In genomic region chr5:103218164-103218563, GRCh38 we compare ENCODE assay signal across 16 cellular contexts. TPM values are rescaled to one million over a fixed set of nuclear protein-coding genes. Genes with fewer than 3 reads are reported as not detected.
DNase-seq lines count a peak whose midpoint lies in the region; ATAC-seq and TF ChIP-seq lines count a peak whose summit lies in the region.
"Had no signal": no experiment of that assay in that cellular context is flagged by ENCODE, and none has a peak within 500 bp of the region (broad histone marks: within the 10 kb centered on the region; RNA-seq: fewer than 3 reads in every experiment).

No MANE protein-coding gene starts in this region.

- H3K9me3 Mint-ChIP-seq in HFFc6: no peaks in the 10 kb centered on the region
- H3K9me3 Mint-ChIP-seq: stimulated activated naive CD8-positive, alpha-beta T cell treated with anti-CD3 and anti-CD28 coated beads, Interleukin-15, amount 100 ng/mL, for 72 hours had no signal

- no peak overlapping the region; the same call in 1 of the 2 replicates for H3K4me3 Mint-ChIP-seq in HFFc6
- H3K4me3 Mint-ChIP-seq: activated naive CD8-positive, alpha-beta T cell treated with anti-CD3 and anti-CD28 coated beads, Interleukin-2, amount 10 ng/mL, durations not matched to agents 7 days and 5 days; neural progenitor cell; stimulated activated naive CD8-positive, alpha-beta T cell treated with anti-CD3 and anti-CD28 coated beads, Interleukin-15, amount 100 ng/mL, for 72 hours had no signal

- peak overlapping the region; percentile 40; the same call in 1 of the 2 replicates for H3K27ac Mint-ChIP-seq in HFFc6
- H3K27ac Mint-ChIP-seq: activated naive CD8-positive, alpha-beta T cell treated with anti-CD3 and anti-CD28 coated beads, Interleukin-2, amount 10 ng/mL, durations not matched to agents 7 days and 5 days; neural progenitor cell had no signal

- intact Hi-C loops in lower lobe of right lung (cut with DNase I): no loop called here

- H3K27me3 ChIP-seq in brain microvascular endothelial cell (replicated peaks) (no peaks in the 10 kb centered on the region), lower lobe of right lung (ENCODE audit: low read depth) (no peaks in the 10 kb centered on the region)
- H3K27me3 ChIP-seq: neural progenitor cell had no signal

- peaks cover 14% of the 10 kb centered on the region for H3K36me3 Mint-ChIP-seq in HFFc6 (ENCODE audit: low read depth)
- H3K36me3 Mint-ChIP-seq: neural progenitor cell had no signal

- H3K36me3 ChIP-seq in brain microvascular endothelial cell (replicated peaks): no peaks in the 10 kb centered on the region
- no peaks in the 10 kb centered on the region for H3K36me3 ChIP-seq in lower lobe of right lung
- H3K36me3 ChIP-seq: neural progenitor cell had no signal

- H3K4me3 ChIP-seq in brain microvascular endothelial cell (ENCODE audit: low read depth, low read length) (no peak overlapping the region), retinal pigment epithelial cell (ENCODE audit: low read length) (no peak overlapping the region), lower lobe of right lung (no peak overlapping the region)
- H3K4me3 ChIP-seq: neural progenitor cell, skin epidermis had no signal

- H3K9me3 ChIP-seq in lower lobe of right lung: no peaks in the 10 kb centered on the region
- H3K9me3 ChIP-seq: SK-N-SH had no signal

- no peaks in the 10 kb centered on the region for H3K27me3 Mint-ChIP-seq in HFFc6 (ENCODE audit: insufficient read depth)
- H3K27me3 Mint-ChIP-seq: stimulated activated naive CD8-positive, alpha-beta T cell treated with anti-CD3 and anti-CD28 coated beads, Interleukin-15, amount 100 ng/mL, for 72 hours had no signal

- in situ Hi-C loops in brain microvascular endothelial cell (cut with HindIII; ENCODE audit: low pct_ligation_motif_present, low sequenced_read_pairs): no loop called here

- no peak for ATAC-seq in lower lobe of right lung
- ATAC-seq: stimulated activated naive CD8-positive, alpha-beta T cell treated with anti-CD3 and anti-CD28 coated beads, Interleukin-15, amount 100 ng/mL, for 72 hours had no signal

- H3K4me1 Mint-ChIP-seq in HFFc6 (ENCODE audit: low read depth): peaks cover 36% of the 10 kb centered on the region
- H3K4me1 Mint-ChIP-seq: neural progenitor cell had no signal

- TF ChIP-seq CTCF in HFFc6 (IDR thresholded peaks at IDR 0.05) (no peak), brain microvascular endothelial cell (IDR thresholded peaks at IDR 0.05; ENCODE audit: low read depth, low read length, missing control alignments) (no peak), retinal pigment epithelial cell (conservative IDR thresholded peaks at IDR 0.05; ENCODE audit: low read depth, low read length) (no peak), lower lobe of right lung (IDR thresholded peaks at IDR 0.05) (no peak)

- DNase-seq in HFFc6 (peak; percentile 62), brain microvascular endothelial cell (peak; percentile 85), hepatic stellate cell (ENCODE audit: low spot score) (peak; percentile 54), retinal pigment epithelial cell (ENCODE audit: low read depth) (peak; percentile 24), pons (ENCODE audit: low spot score) (no peak), NCI-H1092 (lab: John Stamatoyannopoulos, UW) (no peak), lower lobe of right lung (no peak), DMS53 treated with DMSO at 0.1 percent for 48 hours (lab: John Stamatoyannopoulos, UW; ENCODE audit: unreplicated experiment) (no peak)
- DNase-seq: activated naive CD8-positive, alpha-beta T cell treated with anti-CD3 and anti-CD28 coated beads, Interleukin-2, amount 10 ng/mL, durations not matched to agents 7 days and 5 days; activated T-cell treated with anti-CD3 and anti-CD28 coated beads, Interleukin-2, amount 50 U/mL, for 1 hour; cortex of kidney; H7; SK-N-SH; stimulated activated naive CD8-positive, alpha-beta T cell treated with anti-CD3 and anti-CD28 coated beads, Interleukin-15, amount 100 ng/mL, for 72 hours had no signal

- no peaks in the 10 kb centered on the region for H3K4me1 ChIP-seq in lower lobe of right lung
- H3K4me1 ChIP-seq: neural progenitor cell had no signal

- H3K27ac ChIP-seq in brain microvascular endothelial cell (peak overlapping the region; percentile 93), lower lobe of right lung (no peak overlapping the region)
- H3K27ac ChIP-seq: neural progenitor cell, skin epidermis had no signal

RNA-seq across cellular contexts. Expression of gene MACIR, which starts 40.4 kb away (rescaled TPM):
- 100 to 1,000 TPM in 3 of 6 experiments, 10 to 100 TPM in 3; 80.7 to 110 (median 97.9) TPM for total RNA-seq in HFFc6 (2021; fragmentation: NEBNext Ultra II Directional; extraction: Animal tissue kit (Norgen Biotek cat#: 25700))
- 4.9 TPM for total RNA-seq in lower lobe of right lung

Comparison
In these comparisons a context has a peak if more than half of its experiments do, and no peak if none do; other contexts are left out.
1. DNase-seq: peak in HFFc6 (single experiment), brain microvascular endothelial cell (single experiment), hepatic stellate cell (single experiment) and retinal pigment epithelial cell (single experiment); none in pons (single experiment), NCI-H1092 (single experiment), lower lobe of right lung (single experiment) and DMS53 treated with DMSO at 0.1 percent for 48 hours (single experiment).
2. RNA of gene MACIR, which starts 40.4 kb away (total RNA-seq): 80.7 to 110 TPM in HFFc6; 4.9 TPM in lower lobe of right lung (single experiment); every median in the first group is over 10 times any median in the second.